ENCODE assay signal across 1 cellular context in the genomic region with DNA sequence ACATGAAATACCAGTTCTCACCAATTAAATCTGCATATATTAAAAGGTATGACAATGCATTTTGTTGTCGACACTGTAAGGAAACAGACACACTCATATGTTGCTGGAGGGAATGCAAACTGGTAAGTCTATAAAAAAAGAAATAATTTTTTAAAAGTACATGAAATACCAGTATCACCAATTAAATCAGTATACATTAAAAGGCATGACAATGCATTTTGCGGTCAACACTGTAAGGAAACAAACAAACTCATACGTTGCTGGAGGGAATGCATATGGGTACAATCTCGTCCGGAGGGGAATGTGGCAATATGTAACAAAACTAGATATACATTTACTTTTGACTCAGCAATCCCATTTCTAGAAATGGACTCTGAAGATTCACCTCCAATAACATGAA.
TF ChIP-seq lines count a peak whose summit lies in the region.

No MANE protein-coding gene starts in this region.

TF ChIP-seq in HepG2, 621 proteins besides CTCF, POLR2A, EP300 and RAD21 (continued from another document):
- TF ChIP-seq, protein P1, sequence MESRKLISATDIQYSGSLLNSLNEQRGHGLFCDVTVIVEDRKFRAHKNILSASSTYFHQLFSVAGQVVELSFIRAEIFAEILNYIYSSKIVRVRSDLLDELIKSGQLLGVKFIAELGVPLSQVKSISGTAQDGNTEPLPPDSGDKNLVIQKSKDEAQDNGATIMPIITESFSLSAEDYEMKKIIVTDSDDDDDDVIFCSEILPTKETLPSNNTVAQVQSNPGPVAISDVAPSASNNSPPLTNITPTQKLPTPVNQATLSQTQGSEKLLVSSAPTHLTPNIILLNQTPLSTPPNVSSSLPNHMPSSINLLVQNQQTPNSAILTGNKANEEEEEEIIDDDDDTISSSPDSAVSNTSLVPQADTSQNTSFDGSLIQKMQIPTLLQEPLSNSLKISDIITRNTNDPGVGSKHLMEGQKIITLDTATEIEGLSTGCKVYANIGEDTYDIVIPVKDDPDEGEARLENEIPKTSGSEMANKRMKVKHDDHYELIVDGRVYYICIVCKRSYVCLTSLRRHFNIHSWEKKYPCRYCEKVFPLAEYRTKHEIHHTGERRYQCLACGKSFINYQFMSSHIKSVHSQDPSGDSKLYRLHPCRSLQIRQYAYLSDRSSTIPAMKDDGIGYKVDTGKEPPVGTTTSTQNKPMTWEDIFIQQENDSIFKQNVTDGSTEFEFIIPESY (CRISPR knock-in tag; IDR thresholded peaks at IDR 0.05) = no peak
- no peak for TF ChIP-seq ELF3 (CRISPR knock-in tag; IDR thresholded peaks at IDR 0.05)
- TF ChIP-seq, protein P2, sequence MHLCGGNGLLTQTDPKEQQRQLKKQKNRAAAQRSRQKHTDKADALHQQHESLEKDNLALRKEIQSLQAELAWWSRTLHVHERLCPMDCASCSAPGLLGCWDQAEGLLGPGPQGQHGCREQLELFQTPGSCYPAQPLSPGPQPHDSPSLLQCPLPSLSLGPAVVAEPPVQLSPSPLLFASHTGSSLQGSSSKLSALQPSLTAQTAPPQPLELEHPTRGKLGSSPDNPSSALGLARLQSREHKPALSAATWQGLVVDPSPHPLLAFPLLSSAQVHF (CRISPR knock-in tag; IDR thresholded peaks at IDR 0.05) = no peak
TF ChIP-seq in HepG2: peak in this region for 1.
